In the genomic region with DNA sequence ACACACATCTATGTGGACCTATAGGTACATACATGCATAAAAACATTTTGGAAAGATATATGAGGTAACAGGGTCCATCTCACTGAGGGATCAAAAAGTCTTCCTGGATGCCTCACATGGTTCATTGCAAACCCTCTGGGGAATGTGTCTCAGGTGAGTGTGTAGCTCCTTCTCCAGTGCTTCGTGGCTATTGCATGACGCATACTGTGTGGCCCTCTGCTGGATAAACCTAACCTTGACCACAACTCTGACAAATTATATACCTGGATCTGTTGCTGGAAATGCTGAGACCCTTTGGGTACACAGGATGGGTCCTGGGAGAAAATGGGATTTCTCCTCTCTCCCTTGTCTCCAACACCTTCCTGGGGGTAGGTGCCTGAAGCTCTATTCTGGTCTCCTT, we compare ENCODE assay signal across 15 cellular contexts.
DNase-seq lines count a peak whose midpoint lies in the region; ATAC-seq, FAIRE-seq and TF ChIP-seq lines count a peak whose summit lies in the region.
"Had no signal": no experiment of that assay in that cellular context is flagged by ENCODE, and none has a peak within 500 bp of the region (broad histone marks: within the 10 kb centered on the region; RNA-seq: fewer than 3 reads in every experiment).

No MANE protein-coding gene starts in this region.

- 0% methylated on average over 1 of the region's 2 CpGs for WGBS in HepG2 (ENCODE audit: low lambda C conversion rate)

- POLR2A ChIA-PET in WTC11 (lab: Charles Lee) (interaction anchor here (0.6 kb wide), 2 partner anchors 63 to 104 kb away, joined by 3 to 4 read pairs; no protein-coding TSS in a partner anchor), HepG2 (lab: Yijun Ruan, JAX) (no interaction called here)

- no peaks in the 10 kb centered on the region for H3K36me3 ChIP-seq in HepG2 (replicated peaks in 1 of 2; ENCODE audit: control insufficient read depth in 1 of 2, insufficient read depth in 2 of 2, low read length in 2 of 2)
- H3K36me3 ChIP-seq: Peyer's patch, spleen had no signal

- H3K4me3 ChIP-seq in HepG2 (replicated peaks in 1 of 3; ENCODE audit: insufficient read depth in 1 of 3, low read depth in 2 of 3, low read length in 3 of 3) = no peak overlapping the region
- H3K4me3 ChIP-seq: Peyer's patch, spleen had no signal

- DNase-seq in Daoy (ENCODE audit: low read depth) (peak; percentile 35), HT1080 (ENCODE audit: low read depth) (peak; percentile 29), WTC11 (ENCODE audit: low spot score) (peak; percentile 19), HepG2 (ENCODE audit: low spot score) (peak; percentile 25), COR-L47 (lab: John Stamatoyannopoulos, UW) (no peak), pons (ENCODE audit: low spot score) (no peak)
- no peak for DNase-seq in activated CD8-positive, alpha-beta memory T cell treated with anti-CD3 and anti-CD28 coated beads, Interleukin-2, amount 50 U/mL, for 4 hours
- DNase-seq: activated B cell treated with CpG ODN at 0.5 μM for 24 hours; activated effector memory CD4-positive, alpha-beta T cell treated with Interleukin-2 at 50 U/mL for 16 hours; MM.1S; Peyer's patch; spleen; stimulated activated CD8-positive, alpha-beta memory T cell treated with anti-CD3 and anti-CD28 coated beads, Interleukin-4, amount 100 ng/mL, for 48 hours had no signal

- no TSS peak for BruUV-seq in HepG2 (replicated peaks; lab: Mats Ljungman, UMichigan)

- CTCF ChIA-PET in WTC11 (lab: Charles Lee) (interaction anchor here (0.5 to 3.0 kb wide), 14 partner anchors 11 to 466 kb away, joined by 3 to 21 read pairs (median 4); a partner anchor contains a TSS), HepG2 (lab: Yijun Ruan, JAX; ENCODE audit: low intra/inter-chr PET ratio, low total read pairs) (interaction anchor here (0.9 kb wide), 1 partner anchor 62 kb away, joined by 5 read pairs; no protein-coding TSS in a partner anchor)

- TF ChIP-seq EP300 in HepG2 (IDR thresholded peaks at IDR 0.05; ENCODE audit: low read depth in 2 of 2, low read length in 2 of 2) (no peak), HepG2 (CRISPR knock-in tag; IDR thresholded peaks at IDR 0.05; ENCODE audit: borderline replicate concordance) (no peak)

- no peak overlapping the region for H3K4me3 Mint-ChIP-seq in WTC11
- H3K4me3 Mint-ChIP-seq: activated B cell treated with CpG ODN at 0.5 μM for 24 hours had no signal

- H3K27me3 ChIP-seq in HepG2 (ENCODE audit: control insufficient read depth in 1 of 2, insufficient read depth in 2 of 2, low read length in 2 of 2) = no peaks in the 10 kb centered on the region
- H3K27me3 ChIP-seq: Peyer's patch had no signal

- H3K9ac ChIP-seq in HepG2 (ENCODE audit: insufficient read depth, low read depth, low read length) = no peak overlapping the region

- peaks cover 13% of the 10 kb centered on the region for H3K4me1 Mint-ChIP-seq in WTC11
- H3K4me1 Mint-ChIP-seq: activated B cell treated with CpG ODN at 0.5 μM for 24 hours had no signal

- H3K9me3 ChIP-seq in HepG2 (ENCODE audit: low read length) = no peaks in the 10 kb centered on the region
- H3K9me3 ChIP-seq: Peyer's patch, spleen had no signal

- no peaks in the 10 kb centered on the region for H3K4me1 ChIP-seq in HepG2 (ENCODE audit: insufficient read depth, low read length)
- H3K4me1 ChIP-seq: Peyer's patch, spleen had no signal

- TF ChIP-seq RAD21 in HepG2 (CRISPR knock-in tag; IDR thresholded peaks at IDR 0.05) = no peak

- TF ChIP-seq POLR2A in HepG2 (IDR thresholded peaks at IDR 0.05; ENCODE audit: insufficient read depth in 1 of 2, low read depth in 2 of 2, low read length in 2 of 2) = no peak

- intact Hi-C loops in HepG2 (cut with micrococcal nuclease; ENCODE audit: unreplicated experiment) = loop anchor here (1.0 kb wide), 1 partner anchor 62 kb away; no protein-coding TSS in a partner anchor

- no peak overlapping the region for H3K4me2 ChIP-seq in HepG2 (ENCODE audit: low read depth, low read length)

- peaks cover 2% of the 10 kb centered on the region; the same call in 1 of the 2 replicates for H3K36me3 Mint-ChIP-seq in WTC11

- no peak overlapping the region for H3K27ac Mint-ChIP-seq in WTC11
- H3K27ac Mint-ChIP-seq: activated B cell treated with CpG ODN at 0.5 μM for 24 hours had no signal

- no peaks in the 10 kb centered on the region for H3K9me3 Mint-ChIP-seq in WTC11
- H3K9me3 Mint-ChIP-seq: activated B cell treated with CpG ODN at 0.5 μM for 24 hours had no signal

- ATAC-seq in WTC11 = peak; percentile 92
- peak; percentile 83 for ATAC-seq in HepG2
- no peak for ATAC-seq in GM18498 (IDR thresholded peaks at IDR 0.05; ENCODE audit: unreplicated experiment)

- no peaks in the 10 kb centered on the region for H4K20me1 ChIP-seq in HepG2 (ENCODE audit: insufficient read depth, low read length)

- no peak overlapping the region for H3K27ac ChIP-seq in HepG2 (ENCODE audit: extremely low read length, insufficient read depth, low read length)
- H3K27ac ChIP-seq: Peyer's patch, spleen had no signal

- no peaks in the 10 kb centered on the region for H3K79me2 ChIP-seq in HepG2 (ENCODE audit: insufficient read depth, low read length)

- in situ Hi-C loops in HepG2 (cut with HindIII; ENCODE audit: extremely low pct_ligation_motif_present, low pct_unique_long_range_greater_than_20kb) = no loop called here

- H2AFZ ChIP-seq in HepG2 (ENCODE audit: low read length) = no peak overlapping the region

- FAIRE-seq in HepG2 (lab: Jason Lieb, UNC) = no peak
- FAIRE-seq: colon had no signal

- H3K27me3 Mint-ChIP-seq in WTC11 (ENCODE audit: low read depth) = no peaks in the 10 kb centered on the region
- H3K27me3 Mint-ChIP-seq: activated B cell treated with CpG ODN at 0.5 μM for 24 hours had no signal

- TF ChIP-seq CTCF in WTC11 (IDR thresholded peaks at IDR 0.05) (0 out of 2 replicates have a peak, but pooled peaks have one; percentile 23), HepG2 (CRISPR knock-in tag; IDR thresholded peaks at IDR 0.05) (peak; percentile 55)

TF ChIP-seq in WTC11, 78 proteins besides CTCF, POLR2A, EP300 and RAD21 (continues in another document):
- TF ChIP-seq PRRX2 (CRISPR knock-in tag; IDR thresholded peaks at IDR 0.05) = no peak
- no peak for TF ChIP-seq ATF1 (CRISPR knock-in tag; IDR thresholded peaks at IDR 0.05)
- TF ChIP-seq, protein P1, sequence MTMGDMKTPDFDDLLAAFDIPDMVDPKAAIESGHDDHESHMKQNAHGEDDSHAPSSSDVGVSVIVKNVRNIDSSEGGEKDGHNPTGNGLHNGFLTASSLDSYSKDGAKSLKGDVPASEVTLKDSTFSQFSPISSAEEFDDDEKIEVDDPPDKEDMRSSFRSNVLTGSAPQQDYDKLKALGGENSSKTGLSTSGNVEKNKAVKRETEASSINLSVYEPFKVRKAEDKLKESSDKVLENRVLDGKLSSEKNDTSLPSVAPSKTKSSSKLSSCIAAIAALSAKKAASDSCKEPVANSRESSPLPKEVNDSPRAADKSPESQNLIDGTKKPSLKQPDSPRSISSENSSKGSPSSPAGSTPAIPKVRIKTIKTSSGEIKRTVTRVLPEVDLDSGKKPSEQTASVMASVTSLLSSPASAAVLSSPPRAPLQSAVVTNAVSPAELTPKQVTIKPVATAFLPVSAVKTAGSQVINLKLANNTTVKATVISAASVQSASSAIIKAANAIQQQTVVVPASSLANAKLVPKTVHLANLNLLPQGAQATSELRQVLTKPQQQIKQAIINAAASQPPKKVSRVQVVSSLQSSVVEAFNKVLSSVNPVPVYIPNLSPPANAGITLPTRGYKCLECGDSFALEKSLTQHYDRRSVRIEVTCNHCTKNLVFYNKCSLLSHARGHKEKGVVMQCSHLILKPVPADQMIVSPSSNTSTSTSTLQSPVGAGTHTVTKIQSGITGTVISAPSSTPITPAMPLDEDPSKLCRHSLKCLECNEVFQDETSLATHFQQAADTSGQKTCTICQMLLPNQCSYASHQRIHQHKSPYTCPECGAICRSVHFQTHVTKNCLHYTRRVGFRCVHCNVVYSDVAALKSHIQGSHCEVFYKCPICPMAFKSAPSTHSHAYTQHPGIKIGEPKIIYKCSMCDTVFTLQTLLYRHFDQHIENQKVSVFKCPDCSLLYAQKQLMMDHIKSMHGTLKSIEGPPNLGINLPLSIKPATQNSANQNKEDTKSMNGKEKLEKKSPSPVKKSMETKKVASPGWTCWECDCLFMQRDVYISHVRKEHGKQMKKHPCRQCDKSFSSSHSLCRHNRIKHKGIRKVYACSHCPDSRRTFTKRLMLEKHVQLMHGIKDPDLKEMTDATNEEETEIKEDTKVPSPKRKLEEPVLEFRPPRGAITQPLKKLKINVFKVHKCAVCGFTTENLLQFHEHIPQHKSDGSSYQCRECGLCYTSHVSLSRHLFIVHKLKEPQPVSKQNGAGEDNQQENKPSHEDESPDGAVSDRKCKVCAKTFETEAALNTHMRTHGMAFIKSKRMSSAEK (CRISPR knock-in tag; IDR thresholded peaks at IDR 0.05; ENCODE audit: borderline replicate concordance) = no peak

TF ChIP-seq in HepG2, 621 proteins besides CTCF, POLR2A, EP300 and RAD21:
- peak; percentile 49; the same call in 1 of the 2 replicates for TF ChIP-seq SMC3 (IDR thresholded peaks at IDR 0.05; ENCODE audit: low read length)
- TF ChIP-seq, protein P2, sequence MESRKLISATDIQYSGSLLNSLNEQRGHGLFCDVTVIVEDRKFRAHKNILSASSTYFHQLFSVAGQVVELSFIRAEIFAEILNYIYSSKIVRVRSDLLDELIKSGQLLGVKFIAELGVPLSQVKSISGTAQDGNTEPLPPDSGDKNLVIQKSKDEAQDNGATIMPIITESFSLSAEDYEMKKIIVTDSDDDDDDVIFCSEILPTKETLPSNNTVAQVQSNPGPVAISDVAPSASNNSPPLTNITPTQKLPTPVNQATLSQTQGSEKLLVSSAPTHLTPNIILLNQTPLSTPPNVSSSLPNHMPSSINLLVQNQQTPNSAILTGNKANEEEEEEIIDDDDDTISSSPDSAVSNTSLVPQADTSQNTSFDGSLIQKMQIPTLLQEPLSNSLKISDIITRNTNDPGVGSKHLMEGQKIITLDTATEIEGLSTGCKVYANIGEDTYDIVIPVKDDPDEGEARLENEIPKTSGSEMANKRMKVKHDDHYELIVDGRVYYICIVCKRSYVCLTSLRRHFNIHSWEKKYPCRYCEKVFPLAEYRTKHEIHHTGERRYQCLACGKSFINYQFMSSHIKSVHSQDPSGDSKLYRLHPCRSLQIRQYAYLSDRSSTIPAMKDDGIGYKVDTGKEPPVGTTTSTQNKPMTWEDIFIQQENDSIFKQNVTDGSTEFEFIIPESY (CRISPR knock-in tag; IDR thresholded peaks at IDR 0.05) = no peak
- TF ChIP-seq STAG1 (CRISPR knock-in tag; IDR thresholded peaks at IDR 0.05) = peak; percentile 62
- peak; percentile 38; the same call in 1 of the 2 replicates for TF ChIP-seq FOSL2 (CRISPR knock-in tag; IDR thresholded peaks at IDR 0.05)

Comparison
In these comparisons a context has a peak if more than half of its experiments do, and no peak if none do; other contexts are left out.
1. DNase-seq: peak in Daoy (single experiment), HT1080 (single experiment), WTC11 (single experiment) and HepG2 (single experiment); none in activated CD8-positive, alpha-beta memory T cell treated with anti-CD3 and anti-CD28 coated beads, Interleukin-2, amount 50 U/mL, for 4 hours (single experiment), COR-L47 (single experiment) and pons (single experiment).